In genomic region chr10:115657161-115657850, GRCh38 we compare ENCODE assay signal across 24 cellular contexts.
DNase-seq lines count a peak whose midpoint lies in the region; TF ChIP-seq lines count a peak whose summit lies in the region.
"Had no signal": no experiment of that assay in that cellular context is flagged by ENCODE, and none has a peak within 500 bp of the region (broad histone marks: within the 10 kb centered on the region; RNA-seq: fewer than 3 reads in every experiment).

No MANE protein-coding gene starts in this region.

- H3K4me1 Mint-ChIP-seq in MCF 10A (ENCODE audit: insufficient read depth, unreplicated experiment) = peaks cover 5% of the 10 kb centered on the region
- H3K4me1 Mint-ChIP-seq: stimulated activated naive B cell treated with anti-CD40 and anti-IgM and Interleukin-4, amounts not matched to agents 10 μg/mL and 1 μg/mL and 100 μg/mL, for 72 hours had no signal

- no peak overlapping the region for H3K4me3 Mint-ChIP-seq in MCF 10A (ENCODE audit: unreplicated experiment)
- H3K4me3 Mint-ChIP-seq: stimulated activated naive B cell treated with anti-CD40 and anti-IgM and Interleukin-4, amounts not matched to agents 10 μg/mL and 1 μg/mL and 100 μg/mL, for 72 hours had no signal

- 70% methylated on average over 4 of the region's 4 CpGs for WGBS in mammary epithelial cell (ENCODE audit: low coverage, missing lambda C conversion rate)

- H3K27ac Mint-ChIP-seq in MCF 10A (ENCODE audit: low read depth, unreplicated experiment) = no peak overlapping the region
- H3K27ac Mint-ChIP-seq: stimulated activated naive B cell treated with anti-CD40 and anti-IgM and Interleukin-4, amounts not matched to agents 10 μg/mL and 1 μg/mL and 100 μg/mL, for 72 hours had no signal

- CTCF ChIA-PET in MCF 10A (lab: Yijun Ruan, JAX) (no interaction called here), mammary epithelial cell (lab: Charles Lee; ENCODE audit: low non-redundant PET) (no interaction called here)

- H3K36me3 ChIP-seq in mammary epithelial cell (ENCODE audit: insufficient read depth, low read length) (no peaks in the 10 kb centered on the region), SJSA1 (no peaks in the 10 kb centered on the region), skeletal muscle satellite cell (ENCODE audit: insufficient read depth, low read length) (no peaks in the 10 kb centered on the region), tibial artery (no peaks in the 10 kb centered on the region)
- H3K36me3 ChIP-seq: breast epithelium, spleen, suprapubic skin had no signal

- H2AFZ ChIP-seq in mammary epithelial cell (ENCODE audit: low read depth, low read length) = no peak overlapping the region

- POLR2A ChIA-PET in MCF 10A (lab: Yijun Ruan, JAX) = no interaction called here

- no peaks in the 10 kb centered on the region for H3K79me2 ChIP-seq in mammary epithelial cell (ENCODE audit: insufficient read depth, low read length)

- no peaks in the 10 kb centered on the region for H3K27me3 Mint-ChIP-seq in MCF 10A (ENCODE audit: insufficient read depth, unreplicated experiment)
- H3K27me3 Mint-ChIP-seq: stimulated activated naive B cell treated with anti-CD40 and anti-IgM and Interleukin-4, amounts not matched to agents 10 μg/mL and 1 μg/mL and 100 μg/mL, for 72 hours had no signal

- in situ Hi-C loops in mammary epithelial cell (cut with MboI; ENCODE audit: low sequenced_read_pairs in 2 of 2) = no loop called here

- no peaks in the 10 kb centered on the region for H3K9me3 ChIP-seq in mammary epithelial cell (replicated peaks; ENCODE audit: insufficient read depth, low read length)
- H3K9me3 ChIP-seq in SJSA1 (replicated peaks) = no peaks in the 10 kb centered on the region
- no peaks in the 10 kb centered on the region for H3K9me3 ChIP-seq in skeletal muscle satellite cell (replicated peaks; ENCODE audit: low read length)
- H3K9me3 ChIP-seq in tibial artery = no peaks in the 10 kb centered on the region
- H3K9me3 ChIP-seq: breast epithelium, Caco-2, spleen, suprapubic skin had no signal

- no peak overlapping the region for H3K4me3 ChIP-seq in mammary epithelial cell (replicated peaks in 1 of 3; ENCODE audit: insufficient read depth in 1 of 3, low read depth in 2 of 3, low read length in 3 of 3)
- H3K4me3 ChIP-seq in SJSA1 = no peak overlapping the region
- H3K4me3 ChIP-seq in foreskin fibroblast (ENCODE audit: low read depth in 1 of 2, low read length in 2 of 2) = no peak overlapping the region
- no peak overlapping the region for H3K4me3 ChIP-seq in skeletal muscle satellite cell (ENCODE audit: low read length)
- H3K4me3 ChIP-seq in tibial artery = no peak overlapping the region
- H3K4me3 ChIP-seq: breast epithelium, spleen, suprapubic skin had no signal

- H3K27me3 ChIP-seq in mammary epithelial cell (ENCODE audit: insufficient read depth, low read length) = no peaks in the 10 kb centered on the region
- H3K27me3 ChIP-seq in SJSA1 (replicated peaks) = no peaks in the 10 kb centered on the region
- no peaks in the 10 kb centered on the region for H3K27me3 ChIP-seq in skeletal muscle satellite cell (ENCODE audit: control insufficient read depth, insufficient read depth, low read length)
- H3K27me3 ChIP-seq in tibial artery = no peaks in the 10 kb centered on the region
- H3K27me3 ChIP-seq: breast epithelium, spleen, suprapubic skin had no signal

- no peaks in the 10 kb centered on the region for H3K4me1 ChIP-seq in mammary epithelial cell (ENCODE audit: insufficient read depth, low read length)
- H3K4me1 ChIP-seq in SJSA1 (replicated peaks) = peaks cover 22% of the 10 kb centered on the region
- H3K4me1 ChIP-seq in skeletal muscle satellite cell (ENCODE audit: control insufficient read depth, insufficient read depth, low read length) = peaks cover 65% of the 10 kb centered on the region
- H3K4me1 ChIP-seq in tibial artery = no peaks in the 10 kb centered on the region
- H3K4me1 ChIP-seq: breast epithelium, Caco-2, spleen, suprapubic skin had no signal

- H3K36me3 Mint-ChIP-seq in MCF 10A (ENCODE audit: insufficient read depth, unreplicated experiment) = no peaks in the 10 kb centered on the region
- H3K36me3 Mint-ChIP-seq: stimulated activated naive B cell treated with anti-CD40 and anti-IgM and Interleukin-4, amounts not matched to agents 10 μg/mL and 1 μg/mL and 100 μg/mL, for 72 hours had no signal

- no peak overlapping the region for H3K27ac ChIP-seq in mammary epithelial cell (ENCODE audit: insufficient read depth, low read depth, low read length)
- H3K27ac ChIP-seq in SJSA1 = peak overlapping the region; percentile 48
- H3K27ac ChIP-seq in tibial artery = no peak overlapping the region
- H3K27ac ChIP-seq: breast epithelium, spleen, suprapubic skin had no signal

- DNase-seq in MCF 10A (ENCODE audit: unreplicated experiment) = peak; percentile 14
- DNase-seq in mammary epithelial cell = no peak
- DNase-seq in SJSA1 (ENCODE audit: low read depth in 1 of 2, low spot score in 2 of 2) = peak; percentile 35 to 45
- DNase-seq in foreskin fibroblast = peak; percentile 28 to 54
- DNase-seq in C1 segment of cervical spinal cord (lab: John Stamatoyannopoulos, UW) = no peak
- no peak for DNase-seq in activated effector memory CD4-positive, alpha-beta T cell treated with Interleukin-2 at 50 U/mL for 16 hours
- no peak for DNase-seq in tibial artery
- DNase-seq: 8988T; activated gamma-delta T cell; Caco-2; cortex of kidney; head of caudate nucleus; NCI-H1436 treated with DMSO at 0.1 percent for 48 hours; NCI-H524; occipital lobe; PC-3; retina; SIG-M5; spleen; stimulated activated CD4-positive, alpha-beta T cell treated with anti-CD3 and anti-CD28 coated beads, Interleukin-4, amount 100 ng/mL, for 24 hours; stimulated activated naive B cell treated with anti-CD40 and anti-IgM and Interleukin-4, amounts not matched to agents 10 μg/mL and 1 μg/mL and 100 μg/mL, for 72 hours had no signal

- TF ChIP-seq CTCF in MCF 10A (IDR thresholded peaks at IDR 0.05; ENCODE audit: unreplicated experiment) = no peak
- TF ChIP-seq CTCF in mammary epithelial cell (conservative IDR thresholded peaks at IDR 0.05 in 1 of 2, IDR thresholded peaks at IDR 0.05 in 1 of 2; ENCODE audit: extremely low read depth in 1 of 2, insufficient read depth in 1 of 2, low read depth in 1 of 2, low read length in 2 of 2) = no peak
- no peak for TF ChIP-seq CTCF in foreskin fibroblast (IDR thresholded peaks at IDR 0.05; ENCODE audit: low read depth, low read length)
- TF ChIP-seq CTCF in tibial artery (IDR thresholded peaks at IDR 0.05) = no peak

- intact Hi-C loops in MCF 10A (cut with micrococcal nuclease) (no loop called here), mammary epithelial cell (cut with micrococcal nuclease) (no loop called here), tibial artery (cut with DNase I; ENCODE audit: low total_unique reads) (no loop called here)

- no peak overlapping the region for H3K4me2 ChIP-seq in mammary epithelial cell (ENCODE audit: insufficient read depth, low read depth, low read length)
- H3K4me2 ChIP-seq in skeletal muscle satellite cell (ENCODE audit: low read length) = peak overlapping the region; percentile 33

- no peaks in the 10 kb centered on the region for H4K20me1 ChIP-seq in mammary epithelial cell (ENCODE audit: insufficient read depth, low read length)

- no TSS peak for BruUV-seq in MCF 10A (replicated peaks; lab: Mats Ljungman, UMichigan)
- no TSS peak for BruUV-seq in mammary epithelial cell (replicated peaks; lab: Mats Ljungman, UMichigan)

- dilution Hi-C loops in mammary epithelial cell (cut with HindIII; ENCODE audit: low sequenced_read_pairs) = no loop called here

- H3K9me3 Mint-ChIP-seq in MCF 10A (ENCODE audit: unreplicated experiment) = no peaks in the 10 kb centered on the region
- H3K9me3 Mint-ChIP-seq: stimulated activated naive B cell treated with anti-CD40 and anti-IgM and Interleukin-4, amounts not matched to agents 10 μg/mL and 1 μg/mL and 100 μg/mL, for 72 hours had no signal

- no peak overlapping the region for H3K9ac ChIP-seq in mammary epithelial cell (ENCODE audit: insufficient read depth, low read length)
- peak overlapping the region; percentile 77 for H3K9ac ChIP-seq in skeletal muscle satellite cell (ENCODE audit: low read depth, low read length)

Comparison
In these comparisons a context has a peak if more than half of its experiments do, and no peak if none do; other contexts are left out.
1. DNase-seq: peak in MCF 10A (single experiment), SJSA1 (2 of 2) and foreskin fibroblast (2 of 2); none in mammary epithelial cell (single experiment), C1 segment of cervical spinal cord (0 of 14), activated effector memory CD4-positive, alpha-beta T cell treated with Interleukin-2 at 50 U/mL for 16 hours (single experiment) and tibial artery (0 of 2).